In the genomic region with DNA sequence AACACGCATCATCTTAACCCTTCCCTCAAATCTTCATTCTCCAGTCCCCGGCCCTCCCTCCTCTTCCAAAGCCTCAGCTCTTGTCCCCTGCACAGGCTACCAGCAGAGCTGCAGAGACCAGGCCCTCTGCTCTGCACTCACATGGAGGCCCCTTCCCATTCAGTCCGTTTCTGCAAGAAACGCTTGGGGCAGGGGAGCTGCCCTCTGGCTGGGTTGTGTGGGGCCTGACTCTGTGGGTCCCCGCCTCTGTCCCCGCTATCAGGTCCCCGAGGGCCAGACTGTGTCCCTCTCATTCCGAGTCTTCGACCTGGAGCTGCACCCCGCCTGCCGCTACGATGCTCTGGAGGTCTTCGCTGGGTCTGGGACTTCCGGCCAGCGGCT, we compare ENCODE assay signal across 8 cellular contexts. TPM values are rescaled to one million over a fixed set of nuclear protein-coding genes. Genes with fewer than 3 reads are reported as not detected.
DNase-seq lines count a peak whose midpoint lies in the region; ATAC-seq and TF ChIP-seq lines count a peak whose summit lies in the region.

No MANE protein-coding gene starts in this region.

- peak overlapping the region; percentile 73 to 92 (median 88) for H3K27ac ChIP-seq in esophagus squamous epithelium
- no peak overlapping the region for H3K27ac ChIP-seq in psoas muscle

- DNase-seq in NCI-H146 (lab: John Stamatoyannopoulos, UW) (peak; percentile 43), NCI-H146 treated with DMSO at 0.1 percent for 48 hours (lab: John Stamatoyannopoulos, UW; ENCODE audit: unreplicated experiment) (no peak), RPMI7951 (ENCODE audit: low read depth) (peak; percentile 43), esophagus squamous epithelium (lab: John Stamatoyannopoulos, UW) (no peak), psoas muscle (no peak), GM19240 (ENCODE audit: insufficient read length, low spot score) (no peak)

- TF ChIP-seq POLR2A in esophagus squamous epithelium (IDR thresholded peaks at IDR 0.05): no peak

- peak overlapping the region; percentile 48 to 93 (median 68) for H3K4me3 ChIP-seq in esophagus squamous epithelium
- peak overlapping the region; percentile 80 for H3K4me3 ChIP-seq in psoas muscle

- H3K36me3 ChIP-seq in esophagus squamous epithelium: no peaks in the 10 kb centered on the region
- H3K36me3 ChIP-seq in psoas muscle (ENCODE audit: insufficient read depth in 1 of 2, low read depth in 1 of 2): no peaks in the 10 kb centered on the region

- H3K4me1 ChIP-seq in esophagus squamous epithelium: peaks cover 19 to 51% (median 28%) of the 10 kb centered on the region in 3 donors
- peaks cover 5% of the 10 kb centered on the region for H3K4me1 ChIP-seq in psoas muscle

- no peaks in the 10 kb centered on the region for H3K9me3 ChIP-seq in esophagus squamous epithelium
- H3K9me3 ChIP-seq in psoas muscle: no peaks in the 10 kb centered on the region

- TF ChIP-seq CTCF in esophagus squamous epithelium (IDR thresholded peaks at IDR 0.05) (no peak), psoas muscle (IDR thresholded peaks at IDR 0.05) (no peak)

- H3K27me3 ChIP-seq in esophagus squamous epithelium (no peaks in the 10 kb centered on the region), psoas muscle (ENCODE audit: insufficient read depth in 3 of 3, low read length in 2 of 3) (peaks cover 0 to 8% (median 3%) of the 10 kb centered on the region in 3 donors)

- ATAC-seq in psoas muscle: peak in 2 of 4 donors; percentile 2 to 15
- no peak for ATAC-seq in HG02938 (IDR thresholded peaks at IDR 0.05; ENCODE audit: unreplicated experiment)
- no peak for ATAC-seq in GM18520 (IDR thresholded peaks at IDR 0.05; ENCODE audit: unreplicated experiment)

- intact Hi-C loops in esophagus squamous epithelium (cut with DNase I): no loop called here
- intact Hi-C loops in psoas muscle (cut with DNase I): loop anchor here in 1 of 2 donors (2.0 kb wide), 1 partner anchor 17 kb away; a partner anchor contains a TSS

- WGBS in esophagus squamous epithelium, 2 donors: 12 to 28% methylated on average over 5 to 7 of the region's 15 CpGs
- WGBS in psoas muscle, 3 donors: 12 to 13% (median 13%) methylated on average over 15 of the region's 15 CpGs

RNA-seq across cellular contexts. Expression of a gene that starts 1.5 kb away (rescaled TPM):
- total RNA-seq in RPMI7951 (2014; rRNA removed; shearing (Covaris generic)): 175 and 237 TPM in 2 replicates
- total RNA-seq in esophagus squamous epithelium: 10 to 100 TPM in 2 of 4 donors, 1 to 10 TPM in 2; 4.6 to 23.8 (median 9.9) TPM
- total RNA-seq in psoas muscle: 10 to 100 TPM in 2 of 4 donors, 1 to 10 TPM in 2; 6.2 to 16.9 (median 9.7) TPM
- polyA plus RNA-seq in psoas muscle: 10 to 100 TPM in 1 of 3 donors, 1 to 10 TPM in 2; 4.2 to 11.5 (median 7.7) TPM

RNA-seq across cellular contexts. Expression of a gene that starts 8.7 kb away (rescaled TPM):
- 19.7 and 28.7 TPM in 2 replicates for total RNA-seq in RPMI7951 (2014; rRNA removed; shearing (Covaris generic))
- total RNA-seq in esophagus squamous epithelium: 10 to 100 TPM in 3 of 4 donors, 1 to 10 TPM in 1; 7.6 to 22.4 (median 15.5) TPM
- total RNA-seq in psoas muscle: 1 to 10 TPM; 6.2 to 7.0 (median 6.4) TPM
- 10 to 100 TPM in 1 of 3 donors, 1 to 10 TPM in 2; 7.7 to 11.3 (median 7.9) TPM for polyA plus RNA-seq in psoas muscle

RNA-seq across cellular contexts. Expression of a gene that starts 17.6 kb away (rescaled TPM):
- 0.49 and 0.72 TPM in 2 replicates for total RNA-seq in RPMI7951 (2014; rRNA removed; shearing (Covaris generic))
- total RNA-seq in esophagus squamous epithelium (1 to 10 TPM in 1 of 4 donors, under 1 TPM in 2, not detected in 1; 0.19 to 1.6 (median 0.29) TPM), psoas muscle (1 to 10 TPM in 1 of 4 donors, under 1 TPM in 3; 0.13 to 1.1 (median 0.31) TPM)
- polyA plus RNA-seq in psoas muscle: under 1 TPM; 0.18 to 0.55 (median 0.23) TPM

RNA-seq across cellular contexts. Expression of a gene that starts 17.8 kb away (rescaled TPM):
- 8.3 and 10.8 TPM in 2 replicates for total RNA-seq in RPMI7951 (2014; rRNA removed; shearing (Covaris generic))
- total RNA-seq in esophagus squamous epithelium (10 to 100 TPM; 50.1 to 84.0 (median 70.4) TPM), psoas muscle (10 to 100 TPM; 32.5 to 41.5 (median 34.1) TPM)
- 10 to 100 TPM; 16.7 to 35.2 (median 28.5) TPM for polyA plus RNA-seq in psoas muscle

RNA-seq across cellular contexts. Expression of a gene that starts 30.0 kb away (rescaled TPM):
- 2.1 TPM in 1 of 2 replicates, not detected in the other for total RNA-seq in RPMI7951 (2014; rRNA removed; shearing (Covaris generic))
- total RNA-seq in esophagus squamous epithelium (1 to 10 TPM in 1 of 4 donors, under 1 TPM in 1, not detected in 2; 0.38 to 1.8 TPM), psoas muscle (1 to 10 TPM in 1 of 4 donors, under 1 TPM in 2, not detected in 1; 0.59 to 1.9 (median 0.59) TPM)
- under 1 TPM in 2 of 3 donors, not detected in 1; 0.21 to 0.40 TPM for polyA plus RNA-seq in psoas muscle

Comparison
In these comparisons a context has a peak if more than half of its experiments do, and no peak if none do; other contexts are left out.
1. DNase-seq: peak in NCI-H146 (single experiment) and RPMI7951 (single experiment); none in NCI-H146 treated with DMSO at 0.1 percent for 48 hours (single experiment), esophagus squamous epithelium (single experiment), psoas muscle (0 of 2) and GM19240 (single experiment).